Comparison of ENCODE assay signal across 10 cellular contexts in the genomic region with DNA sequence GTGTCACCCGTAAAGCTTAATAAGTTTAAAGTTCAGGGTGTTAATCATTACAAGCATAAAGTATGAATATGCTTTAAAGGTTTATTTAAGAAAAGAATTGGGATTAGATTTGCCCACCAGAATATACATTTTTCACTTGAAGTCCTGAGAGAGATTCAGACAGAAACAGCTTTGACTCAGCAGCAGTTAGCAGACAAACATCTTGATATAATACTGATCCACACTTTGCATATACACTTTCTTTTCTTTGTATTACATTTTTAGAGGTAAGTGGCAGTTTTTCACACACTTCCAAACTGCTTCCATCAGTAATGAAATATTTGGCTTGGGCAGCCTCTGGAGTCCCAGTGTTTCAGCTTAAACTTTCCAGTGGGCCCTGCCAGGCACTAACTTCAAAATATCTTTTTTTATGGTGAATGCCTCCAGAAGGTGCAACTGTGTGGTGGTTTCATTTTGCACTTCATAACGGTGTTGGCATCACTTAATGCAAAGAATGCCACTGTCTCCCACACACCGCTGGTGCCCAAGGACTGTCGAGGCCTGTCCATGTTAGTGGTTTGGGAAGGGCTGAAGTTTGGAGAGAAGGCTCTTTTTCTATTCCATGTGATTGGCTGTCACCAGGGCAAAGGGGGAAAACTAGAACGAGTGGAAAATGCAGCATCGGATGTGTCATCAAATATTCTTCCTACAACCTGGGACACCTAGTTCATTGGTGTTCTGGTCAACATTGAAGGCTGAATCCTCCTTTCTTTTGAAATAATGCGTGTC. TPM values are rescaled to one million over a fixed set of nuclear protein-coding genes. Genes with fewer than 3 reads are reported as not detected.
DNase-seq lines count a peak whose midpoint lies in the region; ATAC-seq and TF ChIP-seq lines count a peak whose summit lies in the region.
"Had no signal": no experiment of that assay in that cellular context is flagged by ENCODE, and none has a peak within 500 bp of the region (broad histone marks: within the 10 kb centered on the region; RNA-seq: fewer than 3 reads in every experiment).

No MANE protein-coding gene starts in this region.

- no peak overlapping the region for H2AFZ ChIP-seq in mesenchymal stem cell (ENCODE audit: low read depth, low read length)

- H3K4me1 Mint-ChIP-seq in activated B cell treated with CpG ODN at 0.5 μM for 24 hours, result peaks cover 72% of the 10 kb centered on the region

- POLR2A ChIA-PET in activated B cell treated with CpG ODN at 0.5 μM for 24 hours (lab: Charles Lee), result interaction anchor here (1.1 kb wide), 1 partner anchor 52 kb away, joined by 3 read pairs; a partner anchor contains a TSS

- TF ChIP-seq CTCF in right atrium auricular region (IDR thresholded peaks at IDR 0.05), result no peak
- TF ChIP-seq CTCF in activated B cell treated with CpG ODN at 0.5 μM for 24 hours (IDR thresholded peaks at IDR 0.05), result no peak

- no peaks in the 10 kb centered on the region for H3K36me3 ChIP-seq in right atrium auricular region
- peaks cover 0 to 3% of the 10 kb centered on the region in 2 experiments for H3K36me3 ChIP-seq in mesenchymal stem cell (ENCODE audit: control insufficient read depth in 1 of 2, insufficient read depth in 2 of 2, low read depth in 1 of 2, low read length in 2 of 2)
- H3K36me3 ChIP-seq in aorta (ENCODE audit: control insufficient read depth in 1 of 2, insufficient read depth in 2 of 2, low read length in 1 of 2), result no peaks in the 10 kb centered on the region
- H3K36me3 ChIP-seq: brain microvascular endothelial cell had no signal

- DNase-seq in right atrium auricular region (ENCODE audit: low spot score) (no peak), Right ventricle myocardium superior (no peak), activated B cell treated with CpG ODN at 0.5 μM for 24 hours (no peak), mesenchymal stem cell (no peak), aorta (no peak), erythroblast (lab: John Stamatoyannopoulos, UW) (no peak), NCI-H2227 (lab: John Stamatoyannopoulos, UW; ENCODE audit: unreplicated experiment) (no peak), NCI-H446 (lab: John Stamatoyannopoulos, UW) (no peak)
- DNase-seq: brain microvascular endothelial cell had no signal

- no peak overlapping the region for H2AK5ac ChIP-seq in mesenchymal stem cell (ENCODE audit: low read length, severe bottlenecking)

- no peak overlapping the region for H3K23ac ChIP-seq in mesenchymal stem cell (ENCODE audit: low read length in 2 of 2)

- H3K9ac ChIP-seq in mesenchymal stem cell (ENCODE audit: low read length), result peak overlapping the region; percentile 73

- no peaks in the 10 kb centered on the region for H3K27me3 ChIP-seq in right atrium auricular region
- H3K27me3 ChIP-seq in mesenchymal stem cell (ENCODE audit: control insufficient read depth in 1 of 2, insufficient read depth in 1 of 2, low read length in 2 of 2), result no peaks in the 10 kb centered on the region
- H3K27me3 ChIP-seq in aorta (ENCODE audit: control insufficient read depth in 1 of 2, insufficient read depth in 2 of 2, low read length in 1 of 2), result no peaks in the 10 kb centered on the region
- H3K27me3 ChIP-seq: brain microvascular endothelial cell had no signal

- H3K9me3 ChIP-seq in right atrium auricular region (no peaks in the 10 kb centered on the region), mesenchymal stem cell (ENCODE audit: control insufficient read depth, low read length) (no peaks in the 10 kb centered on the region), aorta (ENCODE audit: control insufficient read depth, low read length) (no peaks in the 10 kb centered on the region)

- H2BK5ac ChIP-seq in mesenchymal stem cell (ENCODE audit: low read depth, low read length, poor library complexity, severe bottlenecking), result no peak overlapping the region

- TF ChIP-seq POLR2A in erythroblast (IDR thresholded peaks at IDR 0.05; ENCODE audit: low read length), result no peak

- H3K4me1 ChIP-seq in right atrium auricular region, result peaks cover 0 to 97% of the 10 kb centered on the region in 2 donors
- peaks cover 2% of the 10 kb centered on the region for H3K4me1 ChIP-seq in mesenchymal stem cell (ENCODE audit: control insufficient read depth, insufficient read depth, low read depth, low read length)
- H3K4me1 ChIP-seq in aorta (ENCODE audit: control insufficient read depth in 1 of 2, insufficient read depth in 2 of 2, low read length in 2 of 2), result peaks cover 2 to 11% of the 10 kb centered on the region in 2 donors

- peaks cover 5% of the 10 kb centered on the region for H3K36me3 Mint-ChIP-seq in activated B cell treated with CpG ODN at 0.5 μM for 24 hours (ENCODE audit: low read depth)

- no peak overlapping the region for H2BK15ac ChIP-seq in mesenchymal stem cell (ENCODE audit: low read depth, poor library complexity, severe bottlenecking)

- CTCF ChIA-PET in activated B cell treated with CpG ODN at 0.5 μM for 24 hours (lab: Charles Lee), result interaction anchor here (1.1 to 7.9 kb wide), 2 partner anchors 19 to 1022 kb away, joined by 3 to 69 read pairs; no protein-coding TSS in a partner anchor

- no peak overlapping the region for H3K4ac ChIP-seq in mesenchymal stem cell (ENCODE audit: low read depth in 1 of 2, low read length in 2 of 2)

- no peak for ATAC-seq in Right ventricle myocardium superior (ENCODE audit: poor library complexity)
- ATAC-seq in activated B cell treated with CpG ODN at 0.5 μM for 24 hours (ENCODE audit: low read depth), result no peak
- no peak for ATAC-seq in aorta (ENCODE audit: low FRiP score)
- ATAC-seq: sciatic nerve had no signal

- intact Hi-C loops in Right ventricle myocardium superior (cut with DNase I) (no loop called here), activated B cell treated with CpG ODN at 0.5 μM for 24 hours (cut with micrococcal nuclease) (no loop called here), aorta (cut with DNase I) (loop anchor here in 1 of 2 donors (5.0 kb wide), 2 partner anchors 51 to 1021 kb away; a partner anchor contains a TSS)

- no peaks in the 10 kb centered on the region for H3K27me3 Mint-ChIP-seq in activated B cell treated with CpG ODN at 0.5 μM for 24 hours

- H3K9me3 Mint-ChIP-seq in activated B cell treated with CpG ODN at 0.5 μM for 24 hours, result no peaks in the 10 kb centered on the region

- no peak overlapping the region for H3K18ac ChIP-seq in mesenchymal stem cell (ENCODE audit: low read depth in 1 of 2, low read length in 2 of 2)

- no peak overlapping the region for H2BK120ac ChIP-seq in mesenchymal stem cell (ENCODE audit: low read depth, low read length)

- H3K27ac Mint-ChIP-seq in activated B cell treated with CpG ODN at 0.5 μM for 24 hours, result peak overlapping the region; percentile 61

- H2BK12ac ChIP-seq in mesenchymal stem cell (ENCODE audit: low read length in 2 of 2), result no peak overlapping the region

- H3K79me1 ChIP-seq in mesenchymal stem cell (replicated peaks; ENCODE audit: low read length, poor library complexity, severe bottlenecking), result peaks cover 20% of the 10 kb centered on the region

- no peak overlapping the region for H3K4me3 ChIP-seq in right atrium auricular region
- H3K4me3 ChIP-seq in mesenchymal stem cell (ENCODE audit: insufficient read depth in 1 of 2, low read depth in 1 of 2, low read length in 2 of 2), result peak overlapping the region in 1 of 2 experiments; percentile 42
- no peak overlapping the region for H3K4me3 ChIP-seq in aorta (ENCODE audit: low read length in 2 of 2)

- WGBS in mesenchymal stem cell, result 99% methylated on average over 5 of the region's 7 CpGs
- 21 to 22% methylated on average over 7 of the region's 7 CpGs for WGBS in aorta, 2 donors

- peak overlapping the region; percentile 83 to 95 for H3K27ac ChIP-seq in right atrium auricular region
- H3K27ac ChIP-seq in mesenchymal stem cell (ENCODE audit: low read length, poor library complexity, severe bottlenecking), result no peak overlapping the region
- H3K27ac ChIP-seq in aorta (ENCODE audit: low read depth in 1 of 2, low read length in 2 of 2), result peak overlapping the region; percentile 53 to 89
- H3K27ac ChIP-seq: brain microvascular endothelial cell had no signal

- no peak overlapping the region for H3K4me2 ChIP-seq in mesenchymal stem cell (ENCODE audit: low read length, poor library complexity, severe bottlenecking)

- H4K8ac ChIP-seq in mesenchymal stem cell (ENCODE audit: low read length), result no peak overlapping the region

- H4K91ac ChIP-seq in mesenchymal stem cell (ENCODE audit: low read length), result no peak overlapping the region

- H3K14ac ChIP-seq in mesenchymal stem cell (ENCODE audit: low read length in 2 of 2), result no peak overlapping the region

- no peak overlapping the region for H3K4me3 Mint-ChIP-seq in activated B cell treated with CpG ODN at 0.5 μM for 24 hours

RNA-seq across cellular contexts. Expression of a gene that starts 53.0 kb away (rescaled TPM):
- total RNA-seq in right atrium auricular region, result 10 to 100 TPM; 87.0 to 91.1 TPM
- total RNA-seq in Right ventricle myocardium superior, result 103 TPM
- 45.5 and 52.2 TPM in 2 replicates for total RNA-seq in activated B cell treated with CpG ODN at 0.5 μM for 24 hours
- polyA plus RNA-seq in mesenchymal stem cell (2013, experiment 1 of 2), result 33.8 TPM
- 33.1 TPM for polyA plus RNA-seq in mesenchymal stem cell (2013, experiment 2 of 2)
- 100 to 1,000 TPM in 1 of 2 donors, 10 to 100 TPM in 1; 63.4 to 132 TPM for total RNA-seq in aorta
- polyA plus RNA-seq in aorta, result 10 to 100 TPM; 12.3 to 23.2 TPM
